In the genomic region with DNA sequence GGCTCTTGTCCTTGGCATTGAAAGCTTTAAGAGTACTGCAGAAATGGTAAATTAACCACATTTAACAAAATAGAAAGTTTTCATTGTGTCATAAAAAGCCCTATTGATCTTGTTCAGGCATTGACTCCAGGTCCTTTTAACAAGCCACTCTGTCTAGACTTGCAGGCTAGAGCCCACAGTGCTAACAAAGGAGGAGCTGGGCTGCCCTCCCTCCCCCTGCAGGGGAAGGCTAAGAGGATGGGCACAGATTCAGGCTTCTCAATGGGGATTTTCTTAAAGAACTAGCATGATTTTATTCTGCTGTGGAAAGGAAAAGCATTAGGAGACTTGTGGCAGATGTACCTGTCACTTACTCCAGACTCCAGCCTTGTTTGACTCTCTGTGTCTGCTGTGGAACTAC, we compare ENCODE assay signal across 16 cellular contexts.
DNase-seq lines count a peak whose midpoint lies in the region; ATAC-seq and TF ChIP-seq lines count a peak whose summit lies in the region.
"Had no signal": no experiment of that assay in that cellular context is flagged by ENCODE, and none has a peak within 500 bp of the region (broad histone marks: within the 10 kb centered on the region; RNA-seq: fewer than 3 reads in every experiment).

No MANE protein-coding gene starts in this region.

- H3K36me3 Mint-ChIP-seq in GM23338 (ENCODE audit: low read depth) (no peaks in the 10 kb centered on the region), WTC11 (no peaks in the 10 kb centered on the region)

- H3K79me2 ChIP-seq in GM23338 (replicated peaks; ENCODE audit: insufficient read depth): no peaks in the 10 kb centered on the region

- H2AFZ ChIP-seq in GM23338: peak overlapping the region; percentile 43; the same call in 1 of the 2 replicates

- H3F3A ChIP-seq in GM23338 (replicated peaks; ENCODE audit: low read depth): no peaks in the 10 kb centered on the region

- H3K9me3 Mint-ChIP-seq in GM23338 (no peaks in the 10 kb centered on the region; the same call in 2 of the 3 replicates), WTC11 (peaks cover 8% of the 10 kb centered on the region)

- POLR2A ChIA-PET in WTC11 (lab: Charles Lee): no interaction called here

- H3K4me2 ChIP-seq in GM23338: no peak overlapping the region

- H3K27ac Mint-ChIP-seq in GM23338: no peak overlapping the region
- no peak overlapping the region for H3K27ac Mint-ChIP-seq in WTC11
- H3K27ac Mint-ChIP-seq: T-helper 17 cell had no signal

- CTCF ChIA-PET in WTC11 (lab: Charles Lee): interaction anchor here (0.7 kb wide), 1 partner anchor 63 kb away, joined by 3 read pairs; no protein-coding TSS in a partner anchor

- no peaks in the 10 kb centered on the region for H3K36me3 ChIP-seq in GM23338 (ENCODE audit: insufficient read depth)
- no peaks in the 10 kb centered on the region for H3K36me3 ChIP-seq in BE2C
- H3K36me3 ChIP-seq: breast epithelium, heart right ventricle had no signal

- no peak overlapping the region for H3K27ac ChIP-seq in GM23338 (ENCODE audit: low read depth)
- H3K27ac ChIP-seq: breast epithelium, heart right ventricle, VCaP had no signal

- 0 out of 2 replicates have a peak, but pooled peaks cover 3% of the 10 kb centered on the region for H3K9me2 ChIP-seq in GM23338 (ENCODE audit: insufficient read depth)

- ATAC-seq in GM23338 (peak; percentile 98), WTC11 (peak; percentile 93), GM18520 (IDR thresholded peaks at IDR 0.05; ENCODE audit: unreplicated experiment) (no peak)
- ATAC-seq: heart right ventricle, T-helper 17 cell had no signal

- H3K27me3 Mint-ChIP-seq in GM23338 (ENCODE audit: insufficient read depth, low read depth, poor library complexity) (no peaks in the 10 kb centered on the region), WTC11 (ENCODE audit: low read depth) (no peaks in the 10 kb centered on the region)

- H3K4me1 ChIP-seq in GM23338 (ENCODE audit: insufficient read depth): no peaks in the 10 kb centered on the region
- no peaks in the 10 kb centered on the region for H3K4me1 ChIP-seq in BE2C
- H3K4me1 ChIP-seq: breast epithelium, heart right ventricle had no signal

- H3K9me3 ChIP-seq in BE2C: no peaks in the 10 kb centered on the region

- no peaks in the 10 kb centered on the region for H4K20me1 ChIP-seq in GM23338 (replicated peaks; ENCODE audit: insufficient read depth)

- H3K4me1 Mint-ChIP-seq in GM23338 (peaks cover 18% of the 10 kb centered on the region), WTC11 (peaks cover 19% of the 10 kb centered on the region)
- H3K4me1 Mint-ChIP-seq: T-helper 17 cell had no signal

- no peak for DNase-seq in GM23338 (ENCODE audit: low spot score)
- peak; percentile 30 for DNase-seq in NCI-H146 (lab: John Stamatoyannopoulos, UW)
- DNase-seq in WTC11 (ENCODE audit: low spot score): peak; percentile 22
- peak; percentile 32 for DNase-seq in midbrain (lab: John Stamatoyannopoulos, UW)
- no peak for DNase-seq in NK-92 (lab: John Stamatoyannopoulos, UW; ENCODE audit: unreplicated experiment)
- DNase-seq in BE2C: no peak
- DNase-seq: activated CD4-positive, alpha-beta T cell treated with anti-CD3 and anti-CD28 coated beads, Interleukin-2, amount 50 U/mL, for 4 hours; activated gamma-delta T cell; cortex of kidney; heart right ventricle; NCI-H2081 treated with DMSO at 0.1 percent for 48 hours; occipital lobe; T-helper 17 cell had no signal

- H3K4me3 ChIP-seq in GM23338 (no peak overlapping the region), BE2C (ENCODE audit: low read depth, low read length) (no peak overlapping the region)
- H3K4me3 ChIP-seq: breast epithelium, heart right ventricle had no signal

- H3K4me3 Mint-ChIP-seq in GM23338: no peak overlapping the region
- H3K4me3 Mint-ChIP-seq in WTC11: no peak overlapping the region
- H3K4me3 Mint-ChIP-seq: T-helper 17 cell had no signal

- TF ChIP-seq CTCF in GM23338 (conservative IDR thresholded peaks at IDR 0.05; ENCODE audit: low read depth in 2 of 2) (no peak), WTC11 (IDR thresholded peaks at IDR 0.05) (no peak), BE2C (IDR thresholded peaks at IDR 0.05; ENCODE audit: low read depth, low read length) (no peak)

- no peaks in the 10 kb centered on the region for H3K27me3 ChIP-seq in GM23338 (ENCODE audit: insufficient read depth)
- H3K27me3 ChIP-seq in BE2C: no peaks in the 10 kb centered on the region
- H3K27me3 ChIP-seq: breast epithelium, heart right ventricle had no signal

TF ChIP-seq in GM23338, 12 proteins besides CTCF, POLR2A, EP300 and RAD21 (continues in another document):
- TF ChIP-seq, protein P1, sequence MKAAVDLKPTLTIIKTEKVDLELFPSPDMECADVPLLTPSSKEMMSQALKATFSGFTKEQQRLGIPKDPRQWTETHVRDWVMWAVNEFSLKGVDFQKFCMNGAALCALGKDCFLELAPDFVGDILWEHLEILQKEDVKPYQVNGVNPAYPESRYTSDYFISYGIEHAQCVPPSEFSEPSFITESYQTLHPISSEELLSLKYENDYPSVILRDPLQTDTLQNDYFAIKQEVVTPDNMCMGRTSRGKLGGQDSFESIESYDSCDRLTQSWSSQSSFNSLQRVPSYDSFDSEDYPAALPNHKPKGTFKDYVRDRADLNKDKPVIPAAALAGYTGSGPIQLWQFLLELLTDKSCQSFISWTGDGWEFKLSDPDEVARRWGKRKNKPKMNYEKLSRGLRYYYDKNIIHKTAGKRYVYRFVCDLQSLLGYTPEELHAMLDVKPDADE (IDR thresholded peaks at IDR 0.05): no peak
- TF ChIP-seq NANOG (IDR thresholded peaks at IDR 0.05; ENCODE audit: borderline replicate concordance) (no peak), CREB1 (CRISPR knock-in tag; IDR thresholded peaks at IDR 0.05; ENCODE audit: low read depth) (no peak), POLR2AphosphoS5 (IDR thresholded peaks at IDR 0.05; ENCODE audit: low read depth) (no peak), ZNF114 (CRISPR knock-in tag; IDR thresholded peaks at IDR 0.05) (no peak), EZH2 (IDR thresholded peaks at IDR 0.05; ENCODE audit: low read depth, unreplicated experiment) (no peak), ZNF331 (CRISPR knock-in tag; IDR thresholded peaks at IDR 0.05; ENCODE audit: low read depth) (no peak), JUNB (IDR thresholded peaks at IDR 0.05; ENCODE audit: unreplicated experiment) (no peak), STAT1 (IDR thresholded peaks at IDR 0.05; ENCODE audit: unreplicated experiment) (no peak)

TF ChIP-seq in WTC11, 78 proteins besides CTCF, POLR2A, EP300 and RAD21 (continues in another document):
- TF ChIP-seq ETV6 (CRISPR knock-in tag; IDR thresholded peaks at IDR 0.05): no peak
- no peak for TF ChIP-seq FOXJ3 (CRISPR knock-in tag; IDR thresholded peaks at IDR 0.05; ENCODE audit: borderline replicate concordance)
- TF ChIP-seq, protein P2, sequence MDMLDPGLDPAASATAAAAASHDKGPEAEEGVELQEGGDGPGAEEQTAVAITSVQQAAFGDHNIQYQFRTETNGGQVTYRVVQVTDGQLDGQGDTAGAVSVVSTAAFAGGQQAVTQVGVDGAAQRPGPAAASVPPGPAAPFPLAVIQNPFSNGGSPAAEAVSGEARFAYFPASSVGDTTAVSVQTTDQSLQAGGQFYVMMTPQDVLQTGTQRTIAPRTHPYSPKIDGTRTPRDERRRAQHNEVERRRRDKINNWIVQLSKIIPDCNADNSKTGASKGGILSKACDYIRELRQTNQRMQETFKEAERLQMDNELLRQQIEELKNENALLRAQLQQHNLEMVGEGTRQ (CRISPR knock-in tag; IDR thresholded peaks at IDR 0.05): no peak
- TF ChIP-seq, protein P3, sequence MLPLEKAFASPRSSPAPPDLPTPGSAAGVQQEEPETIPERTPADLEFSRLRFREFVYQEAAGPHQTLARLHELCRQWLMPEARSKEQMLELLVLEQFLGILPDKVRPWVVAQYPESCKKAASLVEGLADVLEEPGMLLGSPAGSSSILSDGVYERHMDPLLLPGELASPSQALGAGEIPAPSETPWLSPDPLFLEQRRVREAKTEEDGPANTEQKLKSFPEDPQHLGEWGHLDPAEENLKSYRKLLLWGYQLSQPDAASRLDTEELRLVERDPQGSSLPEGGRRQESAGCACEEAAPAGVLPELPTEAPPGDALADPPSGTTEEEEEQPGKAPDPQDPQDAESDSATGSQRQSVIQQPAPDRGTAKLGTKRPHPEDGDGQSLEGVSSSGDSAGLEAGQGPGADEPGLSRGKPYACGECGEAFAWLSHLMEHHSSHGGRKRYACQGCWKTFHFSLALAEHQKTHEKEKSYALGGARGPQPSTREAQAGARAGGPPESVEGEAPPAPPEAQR (CRISPR knock-in tag; IDR thresholded peaks at IDR 0.05): no peak
- TF ChIP-seq, protein P4, sequence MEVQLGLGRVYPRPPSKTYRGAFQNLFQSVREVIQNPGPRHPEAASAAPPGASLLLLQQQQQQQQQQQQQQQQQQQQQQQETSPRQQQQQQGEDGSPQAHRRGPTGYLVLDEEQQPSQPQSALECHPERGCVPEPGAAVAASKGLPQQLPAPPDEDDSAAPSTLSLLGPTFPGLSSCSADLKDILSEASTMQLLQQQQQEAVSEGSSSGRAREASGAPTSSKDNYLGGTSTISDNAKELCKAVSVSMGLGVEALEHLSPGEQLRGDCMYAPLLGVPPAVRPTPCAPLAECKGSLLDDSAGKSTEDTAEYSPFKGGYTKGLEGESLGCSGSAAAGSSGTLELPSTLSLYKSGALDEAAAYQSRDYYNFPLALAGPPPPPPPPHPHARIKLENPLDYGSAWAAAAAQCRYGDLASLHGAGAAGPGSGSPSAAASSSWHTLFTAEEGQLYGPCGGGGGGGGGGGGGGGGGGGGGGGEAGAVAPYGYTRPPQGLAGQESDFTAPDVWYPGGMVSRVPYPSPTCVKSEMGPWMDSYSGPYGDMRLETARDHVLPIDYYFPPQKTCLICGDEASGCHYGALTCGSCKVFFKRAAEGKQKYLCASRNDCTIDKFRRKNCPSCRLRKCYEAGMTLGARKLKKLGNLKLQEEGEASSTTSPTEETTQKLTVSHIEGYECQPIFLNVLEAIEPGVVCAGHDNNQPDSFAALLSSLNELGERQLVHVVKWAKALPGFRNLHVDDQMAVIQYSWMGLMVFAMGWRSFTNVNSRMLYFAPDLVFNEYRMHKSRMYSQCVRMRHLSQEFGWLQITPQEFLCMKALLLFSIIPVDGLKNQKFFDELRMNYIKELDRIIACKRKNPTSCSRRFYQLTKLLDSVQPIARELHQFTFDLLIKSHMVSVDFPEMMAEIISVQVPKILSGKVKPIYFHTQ (CRISPR knock-in tag; IDR thresholded peaks at IDR 0.05): no peak
- TF ChIP-seq NFE2L1 (CRISPR knock-in tag; IDR thresholded peaks at IDR 0.05): no peak
- TF ChIP-seq MXD4 (CRISPR knock-in tag; IDR thresholded peaks at IDR 0.05; ENCODE audit: borderline replicate concordance): no peak
- TF ChIP-seq PRRX2 (CRISPR knock-in tag; IDR thresholded peaks at IDR 0.05): no peak
- no peak for TF ChIP-seq JAZF1 (CRISPR knock-in tag; IDR thresholded peaks at IDR 0.05)
- TF ChIP-seq GTF2I (CRISPR knock-in tag; conservative IDR thresholded peaks at IDR 0.05): no peak
- no peak for TF ChIP-seq IRF2 (CRISPR knock-in tag; IDR thresholded peaks at IDR 0.05; ENCODE audit: borderline replicate concordance, low read depth)
- TF ChIP-seq FOXK1 (CRISPR knock-in tag; IDR thresholded peaks at IDR 0.05): no peak

Comparison
In these comparisons a context has a peak if more than half of its experiments do, and no peak if none do; other contexts are left out.
1. DNase-seq: peak in NCI-H146 (single experiment), WTC11 (single experiment) and midbrain (single experiment); none in GM23338 (single experiment), NK-92 (single experiment) and BE2C (single experiment).